27 cellular contexts compared by ENCODE assay signal in genomic region chrX:10750581-10750980, GRCh38.
"Had no signal": no experiment of that assay in that cellular context is flagged by ENCODE, and none has a peak within 500 bp of the region (broad histone marks: within the 10 kb centered on the region; RNA-seq: fewer than 3 reads in every experiment).

No MANE protein-coding gene starts in this region.

- DNase-seq: hypothalamus; immature natural killer cell; islet precursor cell; left ventricle myocardium inferior; mesendoderm; naive B cell; natural killer cell; nephron progenitor cell; occipital lobe; ovary; right lobe of liver; stimulated activated CD4-positive, alpha-beta T cell treated with anti-CD3 and anti-CD28 coated beads, Interleukin-12 subunit alpha, Interleukin-12 subunit beta, amount 100 ng/mL, for 4 hours; stimulated activated CD4-positive, alpha-beta T cell treated with anti-CD3 and anti-CD28 coated beads, Interleukin-15, amount 100 ng/mL, for 24 hours; stimulated activated CD4-positive, alpha-beta T cell treated with anti-CD3 and anti-CD28 coated beads, Interleukin-2, amount 100 ng/mL, for 24 hours; stimulated activated CD4-positive, alpha-beta T cell treated with anti-CD3 and anti-CD28 coated beads, Interleukin-4, amount 100 ng/mL, for 1 hour; stimulated activated naive CD4-positive, alpha-beta T cell; uterus had no signal

- H3K4me3 Mint-ChIP-seq: immature natural killer cell; mesothelial cell of epicardium; naive B cell; natural killer cell; nephron progenitor cell; neural progenitor cell; stimulated activated naive CD8-positive, alpha-beta T cell treated with anti-CD3 and anti-CD28 coated beads, Interleukin-15, Interleukin-2, amounts not matched to agents 100 ng/mL and 50 ng/mL, for 24 hours; type B pancreatic cell had no signal

- H3K27ac ChIP-seq: left ventricle myocardium inferior, neural progenitor cell, neutrophil, ovary, right atrium auricular region, right lobe of liver, skin epidermis, tibial nerve, uterus had no signal

- H3K27me3 ChIP-seq: neural progenitor cell, neutrophil, ovary, right atrium auricular region, right lobe of liver, tibial nerve, uterus had no signal

- ATAC-seq: natural killer cell, right lobe of liver had no signal

- H3K27me3 Mint-ChIP-seq: progenitor cell of endocrine pancreas, type B pancreatic cell had no signal

- H3K27ac Mint-ChIP-seq: immature natural killer cell; mesothelial cell of epicardium; naive B cell; natural killer cell; nephron progenitor cell; neural progenitor cell; progenitor cell of endocrine pancreas; stimulated activated naive CD8-positive, alpha-beta T cell treated with anti-CD3 and anti-CD28 coated beads, Interleukin-15, Interleukin-2, amounts not matched to agents 100 ng/mL and 50 ng/mL, for 24 hours; type B pancreatic cell had no signal

- H3K4me1 Mint-ChIP-seq: immature natural killer cell, naive B cell, natural killer cell had no signal

- H3K36me3 Mint-ChIP-seq: immature natural killer cell, naive B cell, natural killer cell had no signal

- H3K4me3 ChIP-seq: left ventricle myocardium inferior, lung, neural progenitor cell, ovary, right atrium auricular region, right lobe of liver, skin epidermis, tibial nerve, uterus had no signal

- H3K9me3 Mint-ChIP-seq: natural killer cell had no signal

- H3K36me3 ChIP-seq: left ventricle myocardium inferior, neural progenitor cell, neutrophil, ovary, right atrium auricular region, right lobe of liver, tibial nerve, uterus had no signal
